Comparison of ENCODE assay signal across 1 cellular context in the genomic region with DNA sequence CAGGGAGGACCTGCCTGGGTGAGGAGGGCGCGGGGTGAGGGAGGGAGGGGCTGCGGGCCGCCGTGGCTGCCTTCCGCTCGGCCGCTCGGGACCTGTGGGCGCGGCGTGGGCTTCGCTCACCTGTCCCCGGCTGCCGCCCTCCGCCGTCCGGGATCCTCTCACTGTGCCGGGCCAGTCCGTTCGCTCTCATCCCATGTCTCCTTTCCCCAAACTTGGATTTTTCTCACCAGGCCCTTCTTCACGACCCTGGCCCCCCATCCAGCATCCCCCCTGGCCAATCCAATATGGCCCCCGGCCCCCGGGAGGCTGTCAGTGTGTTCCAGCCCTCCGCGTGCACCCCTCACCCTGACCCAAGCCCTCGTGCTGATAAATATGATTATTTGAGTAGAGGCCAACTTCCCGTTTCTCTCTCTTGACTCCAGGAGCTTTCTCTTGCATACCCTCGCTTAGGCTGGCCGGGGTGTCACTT.
TF ChIP-seq lines count a peak whose summit lies in the region.

No MANE protein-coding gene starts in this region.

TF ChIP-seq in GM23338, 12 proteins besides CTCF, POLR2A, EP300 and RAD21 (continued from another document):
- TF ChIP-seq, protein P1, sequence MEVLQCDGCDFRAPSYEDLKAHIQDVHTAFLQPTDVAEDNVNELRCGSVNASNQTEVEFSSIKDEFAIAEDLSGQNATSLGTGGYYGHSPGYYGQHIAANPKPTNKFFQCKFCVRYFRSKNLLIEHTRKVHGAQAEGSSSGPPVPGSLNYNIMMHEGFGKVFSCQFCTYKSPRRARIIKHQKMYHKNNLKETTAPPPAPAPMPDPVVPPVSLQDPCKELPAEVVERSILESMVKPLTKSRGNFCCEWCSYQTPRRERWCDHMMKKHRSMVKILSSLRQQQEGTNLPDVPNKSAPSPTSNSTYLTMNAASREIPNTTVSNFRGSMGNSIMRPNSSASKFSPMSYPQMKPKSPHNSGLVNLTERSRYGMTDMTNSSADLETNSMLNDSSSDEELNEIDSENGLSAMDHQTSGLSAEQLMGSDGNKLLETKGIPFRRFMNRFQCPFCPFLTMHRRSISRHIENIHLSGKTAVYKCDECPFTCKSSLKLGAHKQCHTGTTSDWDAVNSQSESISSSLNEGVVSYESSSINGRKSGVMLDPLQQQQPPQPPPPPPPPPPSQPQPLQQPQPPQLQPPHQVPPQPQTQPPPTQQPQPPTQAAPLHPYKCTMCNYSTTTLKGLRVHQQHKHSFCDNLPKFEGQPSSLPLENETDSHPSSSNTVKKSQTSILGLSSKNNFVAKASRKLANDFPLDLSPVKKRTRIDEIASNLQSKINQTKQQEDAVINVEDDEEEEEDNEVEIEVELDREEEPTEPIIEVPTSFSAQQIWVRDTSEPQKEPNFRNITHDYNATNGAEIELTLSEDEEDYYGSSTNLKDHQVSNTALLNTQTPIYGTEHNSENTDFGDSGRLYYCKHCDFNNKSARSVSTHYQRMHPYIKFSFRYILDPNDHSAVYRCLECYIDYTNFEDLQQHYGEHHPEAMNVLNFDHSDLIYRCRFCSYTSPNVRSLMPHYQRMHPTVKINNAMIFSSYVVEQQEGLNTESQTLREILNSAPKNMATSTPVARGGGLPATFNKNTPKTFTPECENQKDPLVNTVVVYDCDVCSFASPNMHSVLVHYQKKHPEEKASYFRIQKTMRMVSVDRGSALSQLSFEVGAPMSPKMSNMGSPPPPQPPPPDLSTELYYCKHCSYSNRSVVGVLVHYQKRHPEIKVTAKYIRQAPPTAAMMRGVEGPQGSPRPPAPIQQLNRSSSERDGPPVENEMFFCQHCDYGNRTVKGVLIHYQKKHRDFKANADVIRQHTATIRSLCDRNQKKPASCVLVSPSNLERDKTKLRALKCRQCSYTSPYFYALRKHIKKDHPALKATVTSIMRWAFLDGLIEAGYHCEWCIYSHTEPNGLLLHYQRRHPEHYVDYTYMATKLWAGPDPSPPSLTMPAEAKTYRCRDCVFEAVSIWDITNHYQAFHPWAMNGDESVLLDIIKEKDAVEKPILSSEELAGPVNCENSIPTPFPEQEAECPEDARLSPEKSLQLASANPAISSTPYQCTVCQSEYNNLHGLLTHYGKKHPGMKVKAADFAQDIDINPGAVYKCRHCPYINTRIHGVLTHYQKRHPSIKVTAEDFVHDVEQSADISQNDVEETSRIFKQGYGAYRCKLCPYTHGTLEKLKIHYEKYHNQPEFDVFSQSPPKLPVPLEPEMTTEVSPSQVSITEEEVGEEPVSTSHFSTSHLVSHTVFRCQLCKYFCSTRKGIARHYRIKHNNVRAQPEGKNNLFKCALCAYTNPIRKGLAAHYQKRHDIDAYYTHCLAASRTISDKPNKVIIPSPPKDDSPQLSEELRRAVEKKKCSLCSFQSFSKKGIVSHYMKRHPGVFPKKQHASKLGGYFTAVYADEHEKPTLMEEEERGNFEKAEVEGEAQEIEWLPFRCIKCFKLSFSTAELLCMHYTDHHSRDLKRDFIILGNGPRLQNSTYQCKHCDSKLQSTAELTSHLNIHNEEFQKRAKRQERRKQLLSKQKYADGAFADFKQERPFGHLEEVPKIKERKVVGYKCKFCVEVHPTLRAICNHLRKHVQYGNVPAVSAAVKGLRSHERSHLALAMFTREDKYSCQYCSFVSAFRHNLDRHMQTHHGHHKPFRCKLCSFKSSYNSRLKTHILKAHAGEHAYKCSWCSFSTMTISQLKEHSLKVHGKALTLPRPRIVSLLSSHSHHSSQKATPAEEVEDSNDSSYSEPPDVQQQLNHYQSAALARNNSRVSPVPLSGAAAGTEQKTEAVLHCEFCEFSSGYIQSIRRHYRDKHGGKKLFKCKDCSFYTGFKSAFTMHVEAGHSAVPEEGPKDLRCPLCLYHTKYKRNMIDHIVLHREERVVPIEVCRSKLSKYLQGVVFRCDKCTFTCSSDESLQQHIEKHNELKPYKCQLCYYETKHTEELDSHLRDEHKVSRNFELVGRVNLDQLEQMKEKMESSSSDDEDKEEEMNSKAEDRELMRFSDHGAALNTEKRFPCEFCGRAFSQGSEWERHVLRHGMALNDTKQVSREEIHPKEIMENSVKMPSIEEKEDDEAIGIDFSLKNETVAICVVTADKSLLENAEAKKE (CRISPR knock-in tag; IDR thresholded peaks at IDR 0.05): no peak
- TF ChIP-seq POLR2AphosphoS5 (IDR thresholded peaks at IDR 0.05; ENCODE audit: low read depth) (no peak), ZNF114 (CRISPR knock-in tag; IDR thresholded peaks at IDR 0.05) (no peak), NANOG (IDR thresholded peaks at IDR 0.05; ENCODE audit: borderline replicate concordance) (no peak), EZH2 (IDR thresholded peaks at IDR 0.05; ENCODE audit: low read depth, unreplicated experiment) (no peak), STAT1 (IDR thresholded peaks at IDR 0.05; ENCODE audit: unreplicated experiment) (no peak)
- TF ChIP-seq, protein P2, sequence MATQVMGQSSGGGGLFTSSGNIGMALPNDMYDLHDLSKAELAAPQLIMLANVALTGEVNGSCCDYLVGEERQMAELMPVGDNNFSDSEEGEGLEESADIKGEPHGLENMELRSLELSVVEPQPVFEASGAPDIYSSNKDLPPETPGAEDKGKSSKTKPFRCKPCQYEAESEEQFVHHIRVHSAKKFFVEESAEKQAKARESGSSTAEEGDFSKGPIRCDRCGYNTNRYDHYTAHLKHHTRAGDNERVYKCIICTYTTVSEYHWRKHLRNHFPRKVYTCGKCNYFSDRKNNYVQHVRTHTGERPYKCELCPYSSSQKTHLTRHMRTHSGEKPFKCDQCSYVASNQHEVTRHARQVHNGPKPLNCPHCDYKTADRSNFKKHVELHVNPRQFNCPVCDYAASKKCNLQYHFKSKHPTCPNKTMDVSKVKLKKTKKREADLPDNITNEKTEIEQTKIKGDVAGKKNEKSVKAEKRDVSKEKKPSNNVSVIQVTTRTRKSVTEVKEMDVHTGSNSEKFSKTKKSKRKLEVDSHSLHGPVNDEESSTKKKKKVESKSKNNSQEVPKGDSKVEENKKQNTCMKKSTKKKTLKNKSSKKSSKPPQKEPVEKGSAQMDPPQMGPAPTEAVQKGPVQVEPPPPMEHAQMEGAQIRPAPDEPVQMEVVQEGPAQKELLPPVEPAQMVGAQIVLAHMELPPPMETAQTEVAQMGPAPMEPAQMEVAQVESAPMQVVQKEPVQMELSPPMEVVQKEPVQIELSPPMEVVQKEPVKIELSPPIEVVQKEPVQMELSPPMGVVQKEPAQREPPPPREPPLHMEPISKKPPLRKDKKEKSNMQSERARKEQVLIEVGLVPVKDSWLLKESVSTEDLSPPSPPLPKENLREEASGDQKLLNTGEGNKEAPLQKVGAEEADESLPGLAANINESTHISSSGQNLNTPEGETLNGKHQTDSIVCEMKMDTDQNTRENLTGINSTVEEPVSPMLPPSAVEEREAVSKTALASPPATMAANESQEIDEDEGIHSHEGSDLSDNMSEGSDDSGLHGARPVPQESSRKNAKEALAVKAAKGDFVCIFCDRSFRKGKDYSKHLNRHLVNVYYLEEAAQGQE (IDR thresholded peaks at IDR 0.05; ENCODE audit: unreplicated experiment): no peak
- TF ChIP-seq, protein P3, sequence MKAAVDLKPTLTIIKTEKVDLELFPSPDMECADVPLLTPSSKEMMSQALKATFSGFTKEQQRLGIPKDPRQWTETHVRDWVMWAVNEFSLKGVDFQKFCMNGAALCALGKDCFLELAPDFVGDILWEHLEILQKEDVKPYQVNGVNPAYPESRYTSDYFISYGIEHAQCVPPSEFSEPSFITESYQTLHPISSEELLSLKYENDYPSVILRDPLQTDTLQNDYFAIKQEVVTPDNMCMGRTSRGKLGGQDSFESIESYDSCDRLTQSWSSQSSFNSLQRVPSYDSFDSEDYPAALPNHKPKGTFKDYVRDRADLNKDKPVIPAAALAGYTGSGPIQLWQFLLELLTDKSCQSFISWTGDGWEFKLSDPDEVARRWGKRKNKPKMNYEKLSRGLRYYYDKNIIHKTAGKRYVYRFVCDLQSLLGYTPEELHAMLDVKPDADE (IDR thresholded peaks at IDR 0.05): no peak
